ENCODE assay signal across 8 cellular contexts in genomic region chr19:596263-596655, GRCh38. TPM values are rescaled to one million over a fixed set of nuclear protein-coding genes. Genes with fewer than 3 reads are reported as not detected.
"Had no signal": no experiment of that assay in that cellular context is flagged by ENCODE, and none has a peak within 500 bp of the region (broad histone marks: within the 10 kb centered on the region; RNA-seq: fewer than 3 reads in every experiment).

No MANE protein-coding gene starts in this region.

- H3K4me3 ChIP-seq: GM23248 had no signal

- H3K4me3 Mint-ChIP-seq: H9, IgD-negative memory B cell had no signal

- H3K27ac Mint-ChIP-seq: H9, IgD-negative memory B cell had no signal

- H3K9me3 Mint-ChIP-seq: IgD-negative memory B cell had no signal

- H3K27ac ChIP-seq: GM23248 had no signal

- DNase-seq: GM23248, GOT3, H9, HCEC 1CT had no signal

- H3K36me3 Mint-ChIP-seq: IgD-negative memory B cell had no signal

- H3K9ac ChIP-seq: GM23248 had no signal

- H2AFZ ChIP-seq: GM23248 had no signal

- FAIRE-seq: H54, HepG2 had no signal

RNA-seq across cellular contexts. Expression of gene HCN2, which starts 6.6 kb away (rescaled TPM):
- total RNA-seq: HepG2 had no signal
- polyA plus RNA-seq: IgD-negative memory B cell had no signal

RNA-seq across cellular contexts. Expression of gene FGF22, which starts 43.4 kb away (rescaled TPM):
- total RNA-seq: HT1080 had no signal
- polyA plus RNA-seq: GM23248, HepG2, IgD-negative memory B cell had no signal

RNA-seq across cellular contexts. Expression of gene GZMM, which starts 52.4 kb away (rescaled TPM):
- total RNA-seq: GM23248, HepG2, HT1080 had no signal
- polyA plus RNA-seq: GM23248 had no signal
